26 cellular contexts compared by ENCODE assay signal in the genomic region with DNA sequence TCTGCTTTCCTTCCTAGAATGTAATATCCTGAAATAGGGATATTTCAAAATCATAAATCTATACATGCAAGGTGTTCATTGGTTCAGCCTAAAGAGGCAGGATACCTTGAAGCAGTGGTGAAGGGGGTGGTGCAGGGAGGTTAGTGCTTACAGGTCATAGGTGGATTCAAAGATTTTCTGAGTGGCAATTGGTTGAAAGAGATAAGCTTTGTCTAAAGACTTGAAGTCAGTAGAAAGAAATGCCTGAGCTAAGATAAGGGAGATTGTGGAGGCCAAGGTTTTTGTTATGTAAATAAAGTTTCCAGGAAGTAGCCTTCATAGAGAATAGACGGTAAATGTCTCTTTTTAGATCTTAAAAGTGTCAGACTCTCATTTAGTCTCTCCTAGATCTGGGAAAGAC.
DNase-seq lines count a peak whose midpoint lies in the region; ATAC-seq and TF ChIP-seq lines count a peak whose summit lies in the region.
"Had no signal": no experiment of that assay in that cellular context is flagged by ENCODE, and none has a peak within 500 bp of the region (broad histone marks: within the 10 kb centered on the region; RNA-seq: fewer than 3 reads in every experiment).

No MANE protein-coding gene starts in this region.

- DNase-seq in Caco-2: peak; percentile 48 to 62
- peak; percentile 54 for DNase-seq in endodermal cell
- DNase-seq in iPS-NIHi11 (ENCODE audit: low spot score): peak; percentile 11
- DNase-seq in MM.1S: no peak
- no peak for DNase-seq in activated T-helper 2 cell treated with anti-CD3 and anti-CD28 coated beads, Interferon-gamma antibody, Interleukin-2, Interleukin-4, amounts not matched to agents 10 μg/mL and 5 μg/mL and 100 μg/mL, durations not matched to agents 14 hours and 24 hours and 36 hours (ENCODE audit: low spot score)
- no peak for DNase-seq in activated T-cell treated with anti-CD3 and anti-CD28 coated beads, Interleukin-2, amount 50 U/mL, for 48 hours
- DNase-seq: 8988T, Calu3, DMS153, H7, IMR-90, NCI-H1694, NCI-H2081, NCI-H2171, NCI-H345, NCI-H524, PC-3, RPMI8226, SHP77, SW 1271 had no signal

- CTCF ChIA-PET in Caco-2 (lab: Charles Lee): no interaction called here

- no peak overlapping the region for H3K4me3 ChIP-seq in Caco-2 (ENCODE audit: low read depth, low read length)
- peak overlapping the region; percentile 24; the same call in 1 of the 2 replicates for H3K4me3 ChIP-seq in HUES6 (ENCODE audit: low read depth, low read length)
- H3K4me3 ChIP-seq in endodermal cell (ENCODE audit: low read length): peak overlapping the region; percentile 63
- H3K4me3 ChIP-seq in MM.1S (ENCODE audit: low read length): no peak overlapping the region
- H3K4me3 ChIP-seq: BLaER1 treated with 17β-estradiol and CSF1 and Interleukin-3, amounts not matched to agents 10 nM and 100 nM had no signal

- intact Hi-C loops in Caco-2 (cut with micrococcal nuclease; ENCODE audit: unreplicated experiment): no loop called here
- intact Hi-C loops in activated T-helper 2 cell treated with anti-CD3 and anti-CD28 coated beads, Interferon-gamma antibody, Interleukin-2, Interleukin-4, amounts not matched to agents 10 μg/mL and 5 μg/mL and 100 μg/mL, durations not matched to agents 14 hours and 24 hours and 36 hours (cut with micrococcal nuclease): no loop called here

- no TSS peak for BruUV-seq in Caco-2 (replicated peaks; lab: Mats Ljungman, UMichigan)

- TF ChIP-seq CTCF in Caco-2 (IDR thresholded peaks at IDR 0.05; ENCODE audit: insufficient read depth in 1 of 2, low read depth in 1 of 2, low read length in 1 of 2, severe bottlenecking in 1 of 2, unreplicated experiment in 1 of 2): no peak
- no peak for TF ChIP-seq CTCF in endodermal cell (conservative IDR thresholded peaks at IDR 0.05)
- no peak for TF ChIP-seq CTCF in MM.1S (IDR thresholded peaks at IDR 0.05; ENCODE audit: low read length)

- H3K79me2 ChIP-seq in MM.1S (ENCODE audit: low read length): no peaks in the 10 kb centered on the region

- H3K4me2 ChIP-seq in MM.1S (ENCODE audit: low read depth, low read length): no peak overlapping the region
- H3K4me2 ChIP-seq: BLaER1 treated with 17β-estradiol and CSF1 and Interleukin-3, amounts not matched to agents 10 nM and 100 nM; KMS-11 had no signal

- H3K4me3 Mint-ChIP-seq in Caco-2 (ENCODE audit: unreplicated experiment) (no peak overlapping the region), endodermal cell (no peak overlapping the region)
- no peak overlapping the region for H3K4me3 Mint-ChIP-seq in activated T-helper 2 cell treated with anti-CD3 and anti-CD28 coated beads, Interferon-gamma antibody, Interleukin-2, Interleukin-4, amounts not matched to agents 10 μg/mL and 5 μg/mL and 100 μg/mL, durations not matched to agents 14 hours and 24 hours and 36 hours (ENCODE audit: low read depth)
- H3K4me3 Mint-ChIP-seq: CD4-positive, alpha-beta memory T cell had no signal

- H3K9ac ChIP-seq in HUES6 (ENCODE audit: low read length): no peak overlapping the region
- no peak overlapping the region for H3K9ac ChIP-seq in endodermal cell (ENCODE audit: extremely low read depth, low read length, poor library complexity, severe bottlenecking)
- H3K9ac ChIP-seq in MM.1S (ENCODE audit: low read length): no peak overlapping the region
- H3K9ac ChIP-seq: BLaER1 treated with 17β-estradiol and CSF1 and Interleukin-3, amounts not matched to agents 10 nM and 100 nM; KMS-11 had no signal

- H3K27ac ChIP-seq in HUES6 (ENCODE audit: low read depth, low read length) (peak overlapping the region; percentile 74), endodermal cell (ENCODE audit: low read depth, low read length) (no peak overlapping the region), MM.1S (ENCODE audit: low read length) (no peak overlapping the region)
- H3K27ac ChIP-seq: BLaER1 treated with 17β-estradiol and CSF1 and Interleukin-3, amounts not matched to agents 10 nM and 100 nM; HL-60; KMS-11 had no signal

- no peaks in the 10 kb centered on the region for H3K27me3 ChIP-seq in Caco-2 (replicated peaks; ENCODE audit: control insufficient read depth, insufficient read depth, low read length)
- no peaks in the 10 kb centered on the region for H3K27me3 ChIP-seq in HUES6 (ENCODE audit: control insufficient read depth, insufficient read depth, low read length)
- no peaks in the 10 kb centered on the region for H3K27me3 ChIP-seq in endodermal cell (ENCODE audit: control insufficient read depth, insufficient read depth, low read length, poor library complexity, severe bottlenecking)
- H3K27me3 ChIP-seq in MM.1S (replicated peaks; ENCODE audit: insufficient read depth, low read length): no peaks in the 10 kb centered on the region
- H3K27me3 ChIP-seq: BLaER1 treated with 17β-estradiol and CSF1 and Interleukin-3, amounts not matched to agents 10 nM and 100 nM had no signal

- H4K20me1 ChIP-seq in MM.1S (ENCODE audit: insufficient read depth, low read length): no peaks in the 10 kb centered on the region
- H4K20me1 ChIP-seq: BLaER1 treated with 17β-estradiol and CSF1 and Interleukin-3, amounts not matched to agents 10 nM and 100 nM had no signal

- no peaks in the 10 kb centered on the region for H3K27me3 Mint-ChIP-seq in Caco-2 (ENCODE audit: insufficient read depth, unreplicated experiment)
- no peaks in the 10 kb centered on the region for H3K27me3 Mint-ChIP-seq in endodermal cell (ENCODE audit: insufficient read depth)
- no peaks in the 10 kb centered on the region for H3K27me3 Mint-ChIP-seq in activated T-helper 2 cell treated with anti-CD3 and anti-CD28 coated beads, Interferon-gamma antibody, Interleukin-2, Interleukin-4, amounts not matched to agents 10 μg/mL and 5 μg/mL and 100 μg/mL, durations not matched to agents 14 hours and 24 hours and 36 hours (ENCODE audit: low read depth)
- H3K27me3 Mint-ChIP-seq: CD4-positive, alpha-beta memory T cell had no signal

- WGBS in endodermal cell (ENCODE audit: insufficient coverage in 1 of 2, insufficient read length in 1 of 2), 2 experiments: 33 to 54% methylated on average over 1 of the region's 1 CpG

- H3K36me3 Mint-ChIP-seq in Caco-2 (ENCODE audit: insufficient read depth, unreplicated experiment) (no peaks in the 10 kb centered on the region), endodermal cell (ENCODE audit: low read depth) (peaks cover 3% of the 10 kb centered on the region)
- H3K36me3 Mint-ChIP-seq in activated T-helper 2 cell treated with anti-CD3 and anti-CD28 coated beads, Interferon-gamma antibody, Interleukin-2, Interleukin-4, amounts not matched to agents 10 μg/mL and 5 μg/mL and 100 μg/mL, durations not matched to agents 14 hours and 24 hours and 36 hours (ENCODE audit: low read depth): no peaks in the 10 kb centered on the region
- H3K36me3 Mint-ChIP-seq: CD4-positive, alpha-beta memory T cell had no signal

- H3F3A ChIP-seq in MM.1S (ENCODE audit: insufficient read depth, low read length): no peaks in the 10 kb centered on the region

- H3K27ac Mint-ChIP-seq in Caco-2 (ENCODE audit: unreplicated experiment) (no peak overlapping the region), endodermal cell (peak overlapping the region; percentile 9)
- no peak overlapping the region for H3K27ac Mint-ChIP-seq in activated T-helper 2 cell treated with anti-CD3 and anti-CD28 coated beads, Interferon-gamma antibody, Interleukin-2, Interleukin-4, amounts not matched to agents 10 μg/mL and 5 μg/mL and 100 μg/mL, durations not matched to agents 14 hours and 24 hours and 36 hours
- H3K27ac Mint-ChIP-seq: CD4-positive, alpha-beta memory T cell had no signal

- H3K9me3 Mint-ChIP-seq in Caco-2 (ENCODE audit: unreplicated experiment) (peaks cover 19% of the 10 kb centered on the region), endodermal cell (peaks cover 11% of the 10 kb centered on the region)
- peaks cover 20% of the 10 kb centered on the region for H3K9me3 Mint-ChIP-seq in activated T-helper 2 cell treated with anti-CD3 and anti-CD28 coated beads, Interferon-gamma antibody, Interleukin-2, Interleukin-4, amounts not matched to agents 10 μg/mL and 5 μg/mL and 100 μg/mL, durations not matched to agents 14 hours and 24 hours and 36 hours

- H3K4me1 Mint-ChIP-seq in Caco-2 (ENCODE audit: low read depth, unreplicated experiment): peaks cover 15% of the 10 kb centered on the region
- peaks cover 31% of the 10 kb centered on the region for H3K4me1 Mint-ChIP-seq in endodermal cell
- no peaks in the 10 kb centered on the region for H3K4me1 Mint-ChIP-seq in activated T-helper 2 cell treated with anti-CD3 and anti-CD28 coated beads, Interferon-gamma antibody, Interleukin-2, Interleukin-4, amounts not matched to agents 10 μg/mL and 5 μg/mL and 100 μg/mL, durations not matched to agents 14 hours and 24 hours and 36 hours (ENCODE audit: low read depth)
- H3K4me1 Mint-ChIP-seq: CD4-positive, alpha-beta memory T cell had no signal

- H3K9me3 ChIP-seq in Caco-2: no peaks in the 10 kb centered on the region; the same call in 1 of the 2 replicates
- no peaks in the 10 kb centered on the region for H3K9me3 ChIP-seq in HUES6 (ENCODE audit: control insufficient read depth, insufficient read depth, low read depth, low read length)
- H3K9me3 ChIP-seq in endodermal cell (ENCODE audit: control insufficient read depth, low read length): peaks cover 19% of the 10 kb centered on the region
- no peaks in the 10 kb centered on the region for H3K9me3 ChIP-seq in MM.1S (replicated peaks; ENCODE audit: insufficient read depth, low read length)
- H3K9me3 ChIP-seq: BLaER1 treated with 17β-estradiol and CSF1 and Interleukin-3, amounts not matched to agents 10 nM and 100 nM had no signal

- H3K4me1 ChIP-seq in Caco-2 (peaks cover 15% of the 10 kb centered on the region), HUES6 (ENCODE audit: control insufficient read depth, insufficient read depth, low read length) (peaks cover 21% of the 10 kb centered on the region), endodermal cell (ENCODE audit: control insufficient read depth, insufficient read depth, low read length) (peaks cover 7% of the 10 kb centered on the region), MM.1S (ENCODE audit: low read length) (no peaks in the 10 kb centered on the region)
- H3K4me1 ChIP-seq: BLaER1 treated with 17β-estradiol and CSF1 and Interleukin-3, amounts not matched to agents 10 nM and 100 nM had no signal

- no peak for ATAC-seq in GM19455 (IDR thresholded peaks at IDR 0.05; ENCODE audit: unreplicated experiment)
- ATAC-seq: PC-3 had no signal

- H2AFZ ChIP-seq in MM.1S (ENCODE audit: low read length): no peak overlapping the region

- H3K36me3 ChIP-seq in Caco-2 (ENCODE audit: control insufficient read depth, insufficient read depth, low read length) (no peaks in the 10 kb centered on the region), HUES6 (ENCODE audit: control insufficient read depth, insufficient read depth, low read length) (no peaks in the 10 kb centered on the region), endodermal cell (ENCODE audit: control insufficient read depth, insufficient read depth, low read length) (no peaks in the 10 kb centered on the region), MM.1S (replicated peaks; ENCODE audit: insufficient read depth, low read length) (no peaks in the 10 kb centered on the region)
- H3K36me3 ChIP-seq: BLaER1 treated with 17β-estradiol and CSF1 and Interleukin-3, amounts not matched to agents 10 nM and 100 nM had no signal

- H3K9me2 ChIP-seq in MM.1S (replicated peaks; ENCODE audit: insufficient read depth, low read length): no peaks in the 10 kb centered on the region

- POLR2A ChIA-PET in Caco-2 (lab: Charles Lee): no interaction called here

Comparison
In these comparisons a context has a peak if more than half of its experiments do, and no peak if none do; other contexts are left out.
1. DNase-seq: peak in Caco-2 (2 of 2), endodermal cell (single experiment) and iPS-NIHi11 (single experiment); none in MM.1S (single experiment), activated T-helper 2 cell treated with anti-CD3 and anti-CD28 coated beads, Interferon-gamma antibody, Interleukin-2, Interleukin-4, amounts not matched to agents 10 μg/mL and 5 μg/mL and 100 μg/mL, durations not matched to agents 14 hours and 24 hours and 36 hours (single experiment) and activated T-cell treated with anti-CD3 and anti-CD28 coated beads, Interleukin-2, amount 50 U/mL, for 48 hours (0 of 2).
2. H3K4me3 ChIP-seq: peak in HUES6 (single experiment) and endodermal cell (single experiment); none in Caco-2 (single experiment) and MM.1S (single experiment).